In genomic region chr13:66469745-66470144, GRCh38 we compare ENCODE assay signal across 35 cellular contexts.
"Had no signal": no experiment of that assay in that cellular context is flagged by ENCODE, and none has a peak within 500 bp of the region (broad histone marks: within the 10 kb centered on the region; RNA-seq: fewer than 3 reads in every experiment).

No MANE protein-coding gene starts in this region.

- H3K36me3 ChIP-seq: ascending aorta, esophagus squamous epithelium, left ventricle myocardium inferior, stomach, thyroid gland, upper lobe of left lung, vagina, WERI-Rb-1 had no signal

- FAIRE-seq: endometrium had no signal

- H3K36me3 Mint-ChIP-seq: activated CD4-positive, alpha-beta memory T cell treated with anti-CD3 and anti-CD28 coated beads for 36 hours; activated naive CD8-positive, alpha-beta T cell treated with anti-CD3 and anti-CD28 coated beads, Interleukin-2, amount 10 ng/mL, durations not matched to agents 7 days and 5 days had no signal

- H3K27ac ChIP-seq: ascending aorta, epithelial cell of prostate, esophagus squamous epithelium, left ventricle myocardium inferior, parathyroid adenoma, stomach, thyroid gland, upper lobe of left lung, vagina, WERI-Rb-1 had no signal

- H3K4me1 ChIP-seq: ascending aorta, esophagus squamous epithelium, left ventricle myocardium inferior, parathyroid adenoma, stomach, thyroid gland, upper lobe of left lung, vagina had no signal

- H3K9me3 ChIP-seq: ascending aorta, esophagus squamous epithelium, left ventricle myocardium inferior, mucosa of descending colon, stomach, thyroid gland, upper lobe of left lung, vagina had no signal

- H3K9me3 Mint-ChIP-seq: activated CD4-positive, alpha-beta memory T cell treated with anti-CD3 and anti-CD28 coated beads for 36 hours; activated CD4-positive, alpha-beta T cell treated with anti-CD3 and anti-CD28 coated beads, Interleukin-2, amount 10 ng/mL, durations not matched to agents 24 days and 14 days; activated naive CD4-positive, alpha-beta T cell treated with anti-CD3 and anti-CD28 coated beads for 36 hours; activated naive CD8-positive, alpha-beta T cell treated with anti-CD3 and anti-CD28 coated beads, Interleukin-2, amount 10 ng/mL, durations not matched to agents 7 days and 5 days; activated T-helper 1 cell treated with anti-CD3 and anti-CD28 coated beads, Interleukin-12 subunit alpha, Interleukin-12 subunit beta, Interleukin-2, Interleukin-4 antibody, amounts not matched to agents 30 ng/mL and 10 ng/mL and 1 ng/mL, durations not matched to agents 14 hours and 24 hours and 36 hours; nephron had no signal

- H3K27me3 Mint-ChIP-seq: activated CD4-positive, alpha-beta memory T cell treated with anti-CD3 and anti-CD28 coated beads for 36 hours; activated CD4-positive, alpha-beta T cell treated with anti-CD3 and anti-CD28 coated beads, Interleukin-2, amount 10 ng/mL, durations not matched to agents 24 days and 14 days; activated naive CD8-positive, alpha-beta T cell treated with anti-CD3 and anti-CD28 coated beads, Interleukin-2, amount 10 ng/mL, durations not matched to agents 7 days and 5 days; central memory CD8-positive, alpha-beta T cell; stimulated activated naive B cell treated with anti-CD40 and anti-IgM and Interleukin-4, amounts not matched to agents 10 μg/mL and 1 μg/mL and 100 μg/mL, for 72 hours; T-helper 17 cell had no signal

- ATAC-seq: mucosa of descending colon; right cardiac atrium; stimulated activated naive B cell treated with anti-CD40 and anti-IgM and Interleukin-4, amounts not matched to agents 10 μg/mL and 1 μg/mL and 100 μg/mL, for 72 hours; T-helper 17 cell had no signal

- DNase-seq: activated CD4-positive, alpha-beta memory T cell treated with anti-CD3 and anti-CD28 coated beads for 36 hours; activated CD4-positive, alpha-beta T cell treated with anti-CD3 and anti-CD28 coated beads, Interleukin-2, amount 10 ng/mL, durations not matched to agents 24 days and 14 days; activated CD4-positive, CD25-positive, alpha-beta regulatory T cell treated with anti-CD3 and anti-CD28 coated beads, Interleukin-2, amount 50 U/mL, for 72 hours; activated CD8-positive, alpha-beta memory T cell treated with anti-CD3 and anti-CD28 coated beads, Interleukin-2, amount 50 U/mL, for 4 hours; activated effector memory CD4-positive, alpha-beta T cell treated with anti-CD3 and anti-CD28 coated beads, Interleukin-2, amount 50 U/mL, for 16 hours; activated naive CD4-positive, alpha-beta T cell treated with anti-CD3 and anti-CD28 coated beads for 36 hours; activated naive CD8-positive, alpha-beta T cell treated with anti-CD3 and anti-CD28 coated beads, Interleukin-2, amount 10 ng/mL, durations not matched to agents 7 days and 5 days; activated T-cell treated with anti-CD3 and anti-CD28 coated beads, Interleukin-2, amount 50 U/mL, for 1 hour; dermis blood vessel endothelial cell; effector CD4-positive, alpha-beta T cell; esophagus squamous epithelium; foreskin melanocyte; islet precursor cell; left ventricle myocardium inferior; mucosa of descending colon; occipital lobe; right cardiac atrium; stimulated activated CD4-positive, alpha-beta T cell treated with anti-CD3 and anti-CD28 coated beads, Interleukin-15, amount 100 ng/mL, for 24 hours; stimulated activated CD4-positive, alpha-beta T cell treated with anti-CD3 and anti-CD28 coated beads, Interleukin-2, amount 100 ng/mL, for 24 hours; stimulated activated naive B cell treated with anti-CD40 and anti-IgM and Interleukin-4, amounts not matched to agents 10 μg/mL and 1 μg/mL and 100 μg/mL, for 72 hours; stomach; T-helper 17 cell; T1000; thyroid gland; upper lobe of left lung; WERI-Rb-1 had no signal

- H2AFZ ChIP-seq: parathyroid adenoma had no signal

- H3K4me1 Mint-ChIP-seq: activated CD4-positive, alpha-beta T cell treated with anti-CD3 and anti-CD28 coated beads, Interleukin-2, amount 10 ng/mL, durations not matched to agents 24 days and 14 days; activated naive CD8-positive, alpha-beta T cell treated with anti-CD3 and anti-CD28 coated beads, Interleukin-2, amount 10 ng/mL, durations not matched to agents 7 days and 5 days; central memory CD8-positive, alpha-beta T cell; nephron; T-helper 17 cell had no signal

- H3K27me3 ChIP-seq: ascending aorta, esophagus squamous epithelium, stomach, thyroid gland, upper lobe of left lung, vagina had no signal

- H3K4me3 ChIP-seq: ascending aorta, esophagus squamous epithelium, left ventricle myocardium inferior, lung, mucosa of descending colon, stomach, thyroid gland, upper lobe of left lung, vagina had no signal

- H3K9ac ChIP-seq: parathyroid adenoma had no signal

- H3K4me3 Mint-ChIP-seq: activated CD4-positive, alpha-beta memory T cell treated with anti-CD3 and anti-CD28 coated beads for 36 hours; activated CD4-positive, alpha-beta T cell treated with anti-CD3 and anti-CD28 coated beads, Interleukin-2, amount 10 ng/mL, durations not matched to agents 24 days and 14 days; activated naive CD4-positive, alpha-beta T cell treated with anti-CD3 and anti-CD28 coated beads for 36 hours; activated naive CD8-positive, alpha-beta T cell treated with anti-CD3 and anti-CD28 coated beads, Interleukin-2, amount 10 ng/mL, durations not matched to agents 7 days and 5 days; activated T-helper 1 cell treated with anti-CD3 and anti-CD28 coated beads, Interleukin-12 subunit alpha, Interleukin-12 subunit beta, Interleukin-2, Interleukin-4 antibody, amounts not matched to agents 30 ng/mL and 10 ng/mL and 1 ng/mL, durations not matched to agents 14 hours and 24 hours and 36 hours; central memory CD8-positive, alpha-beta T cell; nephron; stimulated activated naive B cell treated with anti-CD40 and anti-IgM and Interleukin-4, amounts not matched to agents 10 μg/mL and 1 μg/mL and 100 μg/mL, for 72 hours; T-helper 17 cell had no signal

- H3K79me2 ChIP-seq: parathyroid adenoma had no signal

- H3K27ac Mint-ChIP-seq: activated CD4-positive, alpha-beta memory T cell treated with anti-CD3 and anti-CD28 coated beads for 36 hours; activated CD4-positive, alpha-beta T cell treated with anti-CD3 and anti-CD28 coated beads, Interleukin-2, amount 10 ng/mL, durations not matched to agents 24 days and 14 days; activated naive CD4-positive, alpha-beta T cell treated with anti-CD3 and anti-CD28 coated beads for 36 hours; activated naive CD8-positive, alpha-beta T cell treated with anti-CD3 and anti-CD28 coated beads, Interleukin-2, amount 10 ng/mL, durations not matched to agents 7 days and 5 days; activated T-helper 1 cell treated with anti-CD3 and anti-CD28 coated beads, Interleukin-12 subunit alpha, Interleukin-12 subunit beta, Interleukin-2, Interleukin-4 antibody, amounts not matched to agents 30 ng/mL and 10 ng/mL and 1 ng/mL, durations not matched to agents 14 hours and 24 hours and 36 hours; nephron; stimulated activated naive B cell treated with anti-CD40 and anti-IgM and Interleukin-4, amounts not matched to agents 10 μg/mL and 1 μg/mL and 100 μg/mL, for 72 hours; T-helper 17 cell had no signal
